9 cellular contexts compared by ENCODE assay signal in the genomic region with DNA sequence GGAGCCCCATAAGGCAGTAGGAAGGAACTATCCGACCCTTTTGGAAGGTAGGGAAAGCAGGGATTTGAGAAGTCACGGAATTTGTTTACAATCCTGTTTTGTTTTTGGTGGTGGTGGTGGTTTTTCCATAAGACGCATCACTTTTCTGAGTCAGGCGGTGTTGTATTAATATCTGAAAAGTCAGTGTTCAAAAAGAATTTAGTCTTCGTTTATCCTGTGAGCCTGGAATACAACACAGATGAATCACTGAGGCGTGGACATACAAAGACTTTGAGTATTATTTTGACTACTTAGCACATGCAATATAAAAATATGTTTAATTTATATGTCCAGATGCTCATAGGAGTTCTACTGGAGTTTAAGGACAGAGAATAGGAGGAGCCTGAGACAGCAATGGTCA. TPM values are rescaled to one million over a fixed set of nuclear protein-coding genes. Genes with fewer than 3 reads are reported as not detected.
DNase-seq lines count a peak whose midpoint lies in the region; ATAC-seq and TF ChIP-seq lines count a peak whose summit lies in the region.
"Had no signal": no experiment of that assay in that cellular context is flagged by ENCODE, and none has a peak within 500 bp of the region (broad histone marks: within the 10 kb centered on the region; RNA-seq: fewer than 3 reads in every experiment).

No MANE protein-coding gene starts in this region.

- peak overlapping the region; percentile 89 to 95 for H3K27ac Mint-ChIP-seq in effector memory CD8-positive, alpha-beta T cell
- H3K27ac Mint-ChIP-seq in neural crest cell (ENCODE audit: unreplicated experiment): peak overlapping the region; percentile 97

- peak overlapping the region; percentile 70 to 85 (median 77) for H3K4me3 ChIP-seq in BLaER1 treated with 17β-estradiol and CSF1 and Interleukin-3, amounts not matched to agents 10 nM and 100 nM

- H3K36me3 Mint-ChIP-seq in effector memory CD8-positive, alpha-beta T cell (ENCODE audit: insufficient read depth): peaks cover 10% of the 10 kb centered on the region
- peaks cover 54% of the 10 kb centered on the region for H3K36me3 Mint-ChIP-seq in neural crest cell (ENCODE audit: low read depth)

- peak overlapping the region; percentile 62 to 90 (median 78) for H3K4me2 ChIP-seq in BLaER1 treated with 17β-estradiol and CSF1 and Interleukin-3, amounts not matched to agents 10 nM and 100 nM

- H3K27me3 ChIP-seq in BLaER1 treated with 17β-estradiol and CSF1 and Interleukin-3, amounts not matched to agents 10 nM and 100 nM: no peaks in the 10 kb centered on the region

- H3K4me3 Mint-ChIP-seq in effector memory CD8-positive, alpha-beta T cell: peak overlapping the region; percentile 89 to 93
- peak overlapping the region; percentile 95 for H3K4me3 Mint-ChIP-seq in neural crest cell

- peak overlapping the region in 8 of 11 experiments; percentile 74 to 87 (median 82); a peak in 10 of 22 replicates for H3K27ac ChIP-seq in BLaER1 treated with 17β-estradiol and CSF1 and Interleukin-3, amounts not matched to agents 10 nM and 100 nM

- H3K36me3 ChIP-seq in BLaER1 treated with 17β-estradiol and CSF1 and Interleukin-3, amounts not matched to agents 10 nM and 100 nM: peaks cover 44 to 50% (median 45%) of the 10 kb centered on the region in 11 experiments

- H3K9me3 ChIP-seq in BLaER1 treated with 17β-estradiol and CSF1 and Interleukin-3, amounts not matched to agents 10 nM and 100 nM (replicated peaks in 1 of 11): peaks cover 47 to 70% (median 54%) of the 10 kb centered on the region in 11 experiments

- no peak for ATAC-seq in effector memory CD8-positive, alpha-beta T cell (replicated peaks)
- no peak for ATAC-seq in HG03457 (IDR thresholded peaks at IDR 0.05; ENCODE audit: unreplicated experiment)
- ATAC-seq in GM21786 (IDR thresholded peaks at IDR 0.05; ENCODE audit: unreplicated experiment): no peak

- peak overlapping the region; percentile 76 to 89 (median 83); a peak in 19 of 22 replicates for H3K9ac ChIP-seq in BLaER1 treated with 17β-estradiol and CSF1 and Interleukin-3, amounts not matched to agents 10 nM and 100 nM

- peaks cover 8 to 20% (median 15%) of the 10 kb centered on the region in 10 experiments; a peak in 16 of 20 replicates for H3K4me1 ChIP-seq in BLaER1 treated with 17β-estradiol and CSF1 and Interleukin-3, amounts not matched to agents 10 nM and 100 nM

- H3K27me3 Mint-ChIP-seq in effector memory CD8-positive, alpha-beta T cell: no peaks in the 10 kb centered on the region
- peaks cover 2% of the 10 kb centered on the region for H3K27me3 Mint-ChIP-seq in neural crest cell (ENCODE audit: low read depth)

- peaks cover 10 to 15% of the 10 kb centered on the region in 2 donors for H3K9me3 Mint-ChIP-seq in effector memory CD8-positive, alpha-beta T cell
- H3K9me3 Mint-ChIP-seq in neural crest cell: peaks cover 30% of the 10 kb centered on the region

- DNase-seq in LHCN-M2 (ENCODE audit: low read depth): peak; percentile 51
- DNase-seq in effector memory CD8-positive, alpha-beta T cell: no peak
- DNase-seq in neural crest cell (ENCODE audit: low read depth, low spot score): no peak
- DNase-seq in NAMALWA (ENCODE audit: low spot score): no peak
- DNase-seq in MV-4-11 (lab: John Stamatoyannopoulos, UW): no peak
- DNase-seq: NCI-H774 had no signal

- no peak for TF ChIP-seq CTCF in neural crest cell (conservative IDR thresholded peaks at IDR 0.05)

- H4K20me1 ChIP-seq in BLaER1 treated with 17β-estradiol and CSF1 and Interleukin-3, amounts not matched to agents 10 nM and 100 nM: no peaks in the 10 kb centered on the region

- H3K4me1 Mint-ChIP-seq in effector memory CD8-positive, alpha-beta T cell (ENCODE audit: low read depth in 2 of 2): peaks cover 10 to 31% of the 10 kb centered on the region in 2 donors
- peaks cover 31% of the 10 kb centered on the region for H3K4me1 Mint-ChIP-seq in neural crest cell

RNA-seq across cellular contexts. Expression of a gene that starts 0.8 kb away (rescaled TPM):
- 3.4 and 4.6 TPM in 2 replicates for total RNA-seq in LHCN-M2 (2014; rRNA removed)
- polyA plus RNA-seq in LHCN-M2 (2012): 0.51 TPM
- total RNA-seq in neural crest cell: 18.9 and 20.2 TPM in 2 replicates

RNA-seq across cellular contexts. Expression of a gene that starts 42.5 kb away (rescaled TPM):
- total RNA-seq in LHCN-M2 (2014; rRNA removed): 5.5 and 6.5 TPM in 2 replicates
- polyA plus RNA-seq in LHCN-M2 (2012): 3.5 TPM
- 6.3 and 7.0 TPM in 2 replicates for total RNA-seq in neural crest cell

RNA-seq across cellular contexts. Expression of a gene that starts 48.5 kb away (rescaled TPM):
- 7.5 and 8.1 TPM in 2 replicates for total RNA-seq in LHCN-M2 (2014; rRNA removed)
- polyA plus RNA-seq in LHCN-M2 (2012): 6.1 TPM
- total RNA-seq in neural crest cell: 22.6 and 28.0 TPM in 2 replicates
